Comparison of ENCODE assay signal across 9 cellular contexts in genomic region chr7:155356323-155357105, GRCh38. TPM values are rescaled to one million over a fixed set of nuclear protein-coding genes. Genes with fewer than 3 reads are reported as not detected.
DNase-seq lines count a peak whose midpoint lies in the region; ATAC-seq and TF ChIP-seq lines count a peak whose summit lies in the region.
"Had no signal": no experiment of that assay in that cellular context is flagged by ENCODE, and none has a peak within 500 bp of the region (broad histone marks: within the 10 kb centered on the region; RNA-seq: fewer than 3 reads in every experiment).

No MANE protein-coding gene starts in this region.

- peak; percentile 18 for TF ChIP-seq CTCF in astrocyte of the cerebellum (IDR thresholded peaks at IDR 0.05; ENCODE audit: low read depth, low read length, missing control alignments)

- DNase-seq in DMS153 (lab: John Stamatoyannopoulos, UW): peak; percentile 8
- DNase-seq in astrocyte of the cerebellum (ENCODE audit: low read depth): no peak
- DNase-seq in myocyte (ENCODE audit: low read depth): peak; percentile 40
- DNase-seq in activated naive CD4-positive, alpha-beta T cell treated with Interleukin-2 at 50 U/mL for 16 hours: no peak
- DNase-seq: activated B cell treated with CpG ODN at 0.5 μM for 24 hours had no signal

- no peak for ATAC-seq in HG03108 (IDR thresholded peaks at IDR 0.05; ENCODE audit: unreplicated experiment)
- no peak for ATAC-seq in GM18870 (IDR thresholded peaks at IDR 0.05; ENCODE audit: unreplicated experiment)
- ATAC-seq in HG03378 (IDR thresholded peaks at IDR 0.05; ENCODE audit: unreplicated experiment): no peak

- TF ChIP-seq RAD21 in Ishikawa (IDR thresholded peaks at IDR 0.05; ENCODE audit: low read depth): peak; percentile 39

- in situ Hi-C loops in astrocyte of the cerebellum (cut with HindIII; ENCODE audit: low sequenced_read_pairs): no loop called here

- TF ChIP-seq EP300 in Ishikawa (IDR thresholded peaks at IDR 0.05; ENCODE audit: borderline replicate concordance): no peak

- H3K4me3 ChIP-seq in astrocyte of the cerebellum (ENCODE audit: low read depth, low read length): no peak overlapping the region

TF ChIP-seq in Ishikawa, 13 proteins besides CTCF, POLR2A, EP300 and RAD21:
- TF ChIP-seq EGR1 (IDR thresholded peaks at IDR 0.05) (no peak), USF1 (IDR thresholded peaks at IDR 0.05) (no peak), TAF1 (IDR thresholded peaks at IDR 0.05; ENCODE audit: low read depth) (no peak), TEAD4 (IDR thresholded peaks at IDR 0.05) (no peak), TCF12 (IDR thresholded peaks at IDR 0.05; ENCODE audit: low read depth) (no peak), CEBPB (IDR thresholded peaks at IDR 0.05) (no peak), CREB1 (IDR thresholded peaks at IDR 0.05; ENCODE audit: low read depth) (no peak), YY1 (IDR thresholded peaks at IDR 0.05; ENCODE audit: low read depth) (no peak), REST (IDR thresholded peaks at IDR 0.05; ENCODE audit: low read depth) (no peak), ZBTB7A (IDR thresholded peaks at IDR 0.05; ENCODE audit: low read depth) (no peak)

RNA-seq across cellular contexts. Expression of gene INSIG1, which starts 58.8 kb away (rescaled TPM):
- 313 and 655 TPM in 2 replicates for total RNA-seq in myocyte
- 80.7 TPM for polyA plus RNA-seq in myocyte (2012)

Comparison
In these comparisons a context has a peak if more than half of its experiments do, and no peak if none do; other contexts are left out.
1. DNase-seq: peak in DMS153 (single experiment) and myocyte (single experiment); none in astrocyte of the cerebellum (single experiment) and activated naive CD4-positive, alpha-beta T cell treated with Interleukin-2 at 50 U/mL for 16 hours (single experiment).